Comparison of ENCODE assay signal across 24 cellular contexts in genomic region chrX:124325732-124326131, GRCh38. TPM values are rescaled to one million over a fixed set of nuclear protein-coding genes. Genes with fewer than 3 reads are reported as not detected.
DNase-seq lines count a peak whose midpoint lies in the region; ATAC-seq, FAIRE-seq and TF ChIP-seq lines count a peak whose summit lies in the region.
"Had no signal": no experiment of that assay in that cellular context is flagged by ENCODE, and none has a peak within 500 bp of the region (broad histone marks: within the 10 kb centered on the region; RNA-seq: fewer than 3 reads in every experiment).

No MANE protein-coding gene starts in this region.

- 64 to 73% methylated on average over 1 of the region's 1 CpG for WGBS in pancreas, 2 donors

- no peaks in the 10 kb centered on the region for H3K36me3 ChIP-seq in pancreas
- H3K36me3 ChIP-seq: HAP-1 had no signal

- no peaks in the 10 kb centered on the region for H3K9me3 ChIP-seq in pancreas
- H3K9me3 ChIP-seq: HAP-1 had no signal

- ATAC-seq in GM18508 (IDR thresholded peaks at IDR 0.05; ENCODE audit: insufficient read depth, unreplicated experiment): peak; percentile 51
- peak; percentile 52 for ATAC-seq in GM21723 (IDR thresholded peaks at IDR 0.05; ENCODE audit: unreplicated experiment)
- peak; percentile 61 for ATAC-seq in HG03432 (IDR thresholded peaks at IDR 0.05; ENCODE audit: unreplicated experiment)
- no peak for ATAC-seq in pancreas
- no peak for ATAC-seq in SK-N-SH treated with all-trans-retinoic acid at 6 μM for 48 hours
- no peak for ATAC-seq in GM19023 (IDR thresholded peaks at IDR 0.05; ENCODE audit: unreplicated experiment)

- H3K4me3 ChIP-seq in pancreas: no peak overlapping the region
- H3K4me3 ChIP-seq: HAP-1 had no signal

- peaks cover 0 to 13% (median 4%) of the 10 kb centered on the region in 4 donors for H3K27me3 ChIP-seq in pancreas

- no peak for DNase-seq in pancreas
- DNase-seq in cardiac septum (ENCODE audit: low spot score): no peak
- DNase-seq: 8988T; C1 segment of cervical spinal cord; Calu3; CD4-positive, alpha-beta memory T cell; COR-L47; DMS53; DMS79 treated with DMSO at 0.1 percent for 48 hours; GF-D8; GOT3; HFFc6 had no signal

- no peak overlapping the region for H3K27ac ChIP-seq in pancreas

- FAIRE-seq in pancreas (lab: Jason Lieb, UNC): peak; percentile 59
- FAIRE-seq: GM12891, GM18507, H54 had no signal

- intact Hi-C loops in pancreas (cut with DNase I): no loop called here
- intact Hi-C loops in cardiac septum (cut with DNase I): no loop called here

- H3K4me1 ChIP-seq in pancreas: no peaks in the 10 kb centered on the region
- H3K4me1 ChIP-seq: HAP-1 had no signal

- TF ChIP-seq CTCF in pancreas (IDR thresholded peaks at IDR 0.05): no peak

TF ChIP-seq in SK-N-SH treated with all-trans-retinoic acid at 6 μM for 48 hours, 23 proteins besides CTCF, POLR2A, EP300 and RAD21:
- TF ChIP-seq CSRNP3 (CRISPR knock-in tag; IDR thresholded peaks at IDR 0.05) (no peak), RARB (CRISPR knock-in tag; IDR thresholded peaks at IDR 0.05) (no peak), PATZ1 (CRISPR knock-in tag; IDR thresholded peaks at IDR 0.05; ENCODE audit: borderline replicate concordance) (no peak), ESRRG (CRISPR knock-in tag; IDR thresholded peaks at IDR 0.05) (no peak), ZFP30 (CRISPR knock-in tag; IDR thresholded peaks at IDR 0.05) (no peak), TCF4 (CRISPR knock-in tag; IDR thresholded peaks at IDR 0.05; ENCODE audit: borderline replicate concordance) (no peak), ZNF8 (CRISPR knock-in tag; IDR thresholded peaks at IDR 0.05) (no peak), TOX (CRISPR knock-in tag; IDR thresholded peaks at IDR 0.05; ENCODE audit: borderline replicate concordance) (no peak)

RNA-seq across cellular contexts. Expression of gene TEX13D, which starts 6.7 kb away (rescaled TPM):
- not detected for total RNA-seq in pancreas
- polyA plus RNA-seq in pancreas: under 1 TPM in 1 of 2 donors, not detected in 1; 0.02 TPM
- not detected for total RNA-seq in cardiac septum
- total RNA-seq: Calu3; CD4-positive, alpha-beta memory T cell; Daoy; G401; HFFc6 had no signal
- polyA plus RNA-seq: BJ; CD4-positive, alpha-beta memory T cell had no signal

RNA-seq across cellular contexts. Expression of gene SH2D1A, which starts 20.6 kb away (rescaled TPM):
- total RNA-seq in pancreas (under 1 TPM in 4 of 6 donors, not detected in 2; 0.09 to 0.23 (median 0.15) TPM), cardiac septum (0.19 TPM)
- under 1 TPM; 0.08 to 0.21 TPM for polyA plus RNA-seq in pancreas
- total RNA-seq: Calu3, Daoy, G401, HFFc6 had no signal
- polyA plus RNA-seq: BJ had no signal

Comparison
In these comparisons a context has a peak if more than half of its experiments do, and no peak if none do; other contexts are left out.
1. ATAC-seq: peak in GM18508 (single experiment), GM21723 (single experiment) and HG03432 (single experiment); none in pancreas (0 of 4), SK-N-SH treated with all-trans-retinoic acid at 6 μM for 48 hours (single experiment) and GM19023 (single experiment).